In genomic region chr12:42550815-42551214, GRCh38 we compare ENCODE assay signal across 2 cellular contexts.
A peak's percentile ranks its signal among the peaks of the same experiment; 100 is the strongest.
TF ChIP-seq lines count a peak whose summit lies in the region.

No MANE protein-coding gene starts in this region.

TF ChIP-seq in IMR-90, 13 proteins besides CTCF, POLR2A, EP300 and RAD21:
- peak; percentile 93 for TF ChIP-seq MAFK (IDR thresholded peaks at IDR 0.05; ENCODE audit: low read depth, low read length)
- TF ChIP-seq, protein P1, sequence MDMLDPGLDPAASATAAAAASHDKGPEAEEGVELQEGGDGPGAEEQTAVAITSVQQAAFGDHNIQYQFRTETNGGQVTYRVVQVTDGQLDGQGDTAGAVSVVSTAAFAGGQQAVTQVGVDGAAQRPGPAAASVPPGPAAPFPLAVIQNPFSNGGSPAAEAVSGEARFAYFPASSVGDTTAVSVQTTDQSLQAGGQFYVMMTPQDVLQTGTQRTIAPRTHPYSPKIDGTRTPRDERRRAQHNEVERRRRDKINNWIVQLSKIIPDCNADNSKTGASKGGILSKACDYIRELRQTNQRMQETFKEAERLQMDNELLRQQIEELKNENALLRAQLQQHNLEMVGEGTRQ (IDR thresholded peaks at IDR 0.05; ENCODE audit: low read depth, low read length) = no peak

TF ChIP-seq in K562, 482 proteins besides CTCF, POLR2A, EP300 and RAD21:
- TF ChIP-seq HMGN3 (IDR thresholded peaks at IDR 0.05; ENCODE audit: borderline replicate concordance, extremely low read depth, insufficient read length, low read depth, low read length) (no peak), MAFK (IDR thresholded peaks at IDR 0.05; ENCODE audit: low read length) (peak; percentile 67), ZNF316 (IDR thresholded peaks at IDR 0.05) (peak; percentile 52; the same call in 1 of the 2 replicates), NR2F6 (CRISPR knock-in tag; IDR thresholded peaks at IDR 0.05) (no peak), REST (CRISPR knock-in tag; IDR thresholded peaks at IDR 0.05; ENCODE audit: low read depth) (no peak), MAFF (IDR thresholded peaks at IDR 0.05; ENCODE audit: low read length) (peak; percentile 58), BRD4 (IDR thresholded peaks at IDR 0.05) (no peak)
